8 cellular contexts compared by ENCODE assay signal in genomic region chr17:61410555-61411089, GRCh38. TPM values are rescaled to one million over a fixed set of nuclear protein-coding genes. Genes with fewer than 3 reads are reported as not detected.
A peak's percentile ranks its signal among the peaks of the same experiment; 100 is the strongest.
DNase-seq lines count a peak whose midpoint lies in the region; ATAC-seq, FAIRE-seq and TF ChIP-seq lines count a peak whose summit lies in the region.

No MANE protein-coding gene starts in this region.

- H3K36me3 ChIP-seq in lower lobe of right lung: peaks cover 20% of the 10 kb centered on the region

- no peaks in the 10 kb centered on the region for H3K9me3 Mint-ChIP-seq in dendritic cell treated with granulocyte-macrophage colony-stimulating factor and Interleukin-4, amounts not matched to agents 40 ng/mL and 50 ng/mL, for 4 days

- peak overlapping the region; percentile 58 for H3K4me3 Mint-ChIP-seq in dendritic cell treated with granulocyte-macrophage colony-stimulating factor and Interleukin-4, amounts not matched to agents 40 ng/mL and 50 ng/mL, for 4 days

- peak; percentile 44 for FAIRE-seq in HTR-8/SVneo (lab: Jason Lieb, UNC)

- peaks cover 35% of the 10 kb centered on the region for H3K4me1 Mint-ChIP-seq in dendritic cell treated with granulocyte-macrophage colony-stimulating factor and Interleukin-4, amounts not matched to agents 40 ng/mL and 50 ng/mL, for 4 days (ENCODE audit: low read depth)

- peak overlapping the region; percentile 89 for H3K27ac ChIP-seq in lower lobe of right lung

- no peaks in the 10 kb centered on the region for H3K36me3 Mint-ChIP-seq in dendritic cell treated with granulocyte-macrophage colony-stimulating factor and Interleukin-4, amounts not matched to agents 40 ng/mL and 50 ng/mL, for 4 days (ENCODE audit: low read depth)

- H3K4me3 ChIP-seq in AG09309 (ENCODE audit: control insufficient read depth, low read depth, low read length) (peak overlapping the region; percentile 61), lower lobe of right lung (peak overlapping the region; percentile 67)

- no peak overlapping the region for H3K27ac Mint-ChIP-seq in dendritic cell treated with granulocyte-macrophage colony-stimulating factor and Interleukin-4, amounts not matched to agents 40 ng/mL and 50 ng/mL, for 4 days

- H3K27me3 Mint-ChIP-seq in dendritic cell treated with granulocyte-macrophage colony-stimulating factor and Interleukin-4, amounts not matched to agents 40 ng/mL and 50 ng/mL, for 4 days: peaks cover 89% of the 10 kb centered on the region

- intact Hi-C loops in dendritic cell treated with granulocyte-macrophage colony-stimulating factor and Interleukin-4, amounts not matched to agents 40 ng/mL and 50 ng/mL, for 4 days (cut with micrococcal nuclease): loop anchor here (2.0 kb wide), 1 partner anchor 56 kb away; no protein-coding TSS in a partner anchor
- intact Hi-C loops in lower lobe of right lung (cut with DNase I): no loop called here

- TF ChIP-seq CTCF in AG09309 (IDR thresholded peaks at IDR 0.05; ENCODE audit: control insufficient read depth, insufficient read depth, low read depth, low read length, missing control alignments) (peak; percentile 56), lower lobe of right lung (IDR thresholded peaks at IDR 0.05) (peak; percentile 49)

- ATAC-seq in lower lobe of right lung (peak; percentile 64 to 70), GM21529 (IDR thresholded peaks at IDR 0.05; ENCODE audit: unreplicated experiment) (no peak)

- no peaks in the 10 kb centered on the region for H3K9me3 ChIP-seq in lower lobe of right lung

- peaks cover 52% of the 10 kb centered on the region for H3K27me3 ChIP-seq in lower lobe of right lung (ENCODE audit: low read depth)

- H3K4me1 ChIP-seq in lower lobe of right lung: peaks cover 36% of the 10 kb centered on the region

- no peak for DNase-seq in AG09309 (ENCODE audit: low read depth)
- no peak for DNase-seq in HTR-8/SVneo (ENCODE audit: insufficient read length, low spot score)
- DNase-seq in activated CD4-positive, alpha-beta T cell treated with anti-CD3 and anti-CD28 coated beads for 48 hours: peak; percentile 81
- peak; percentile 84 for DNase-seq in lower lobe of right lung
- DNase-seq in stimulated activated CD4-positive, alpha-beta T cell treated with anti-CD3 and anti-CD28 coated beads, TNF-alpha, amount 100 ng/mL, for 4 hours (ENCODE audit: low read depth in 3 of 3): peak; percentile 63 to 67 (median 66)
- no peak for DNase-seq in SIG-M5 treated with dmso at 0.1 percent for 504 hours (lab: John Stamatoyannopoulos, UW; ENCODE audit: unreplicated experiment)

RNA-seq across cellular contexts. Expression of gene TBX2, which starts 11.0 kb away (rescaled TPM):
- total RNA-seq in lower lobe of right lung: 83.3 TPM

RNA-seq across cellular contexts. Expression of gene TBX4, which starts 41.6 kb away (rescaled TPM):
- total RNA-seq in lower lobe of right lung: 22.3 TPM

Comparison
In these comparisons a context has a peak if more than half of its experiments do, and no peak if none do; other contexts are left out.
1. DNase-seq: peak in activated CD4-positive, alpha-beta T cell treated with anti-CD3 and anti-CD28 coated beads for 48 hours (single experiment), lower lobe of right lung (single experiment) and stimulated activated CD4-positive, alpha-beta T cell treated with anti-CD3 and anti-CD28 coated beads, TNF-alpha, amount 100 ng/mL, for 4 hours (3 of 3); none in AG09309 (single experiment), HTR-8/SVneo (single experiment) and SIG-M5 treated with dmso at 0.1 percent for 504 hours (single experiment).